ENCODE assay signal across 1 cellular context in genomic region chr2:229917793-229918192, GRCh38.
TF ChIP-seq lines count a peak whose summit lies in the region.

No MANE protein-coding gene starts in this region.

TF ChIP-seq in GM12878, 131 proteins besides CTCF, POLR2A, EP300 and RAD21:
- TF ChIP-seq ZNF687 (IDR thresholded peaks at IDR 0.05) (no peak), CREM (IDR thresholded peaks at IDR 0.05; ENCODE audit: low read depth) (no peak), RELB (IDR thresholded peaks at IDR 0.05; ENCODE audit: low read depth) (no peak), MYC (IDR thresholded peaks at IDR 0.05; ENCODE audit: insufficient read depth, insufficient read length, insufficient replicate concordance, low read length, severe bottlenecking) (no peak), IRF5 (IDR thresholded peaks at IDR 0.05; ENCODE audit: borderline replicate concordance) (no peak), ATF2 (IDR thresholded peaks at IDR 0.05; ENCODE audit: low read length) (no peak), ZNF274 (IDR thresholded peaks at IDR 0.05; ENCODE audit: insufficient read depth, insufficient read length) (no peak), KAT2A (conservative IDR thresholded peaks at IDR 0.05; ENCODE audit: control insufficient read depth, low read depth, low read length) (no peak), POU2F2 (IDR thresholded peaks at IDR 0.05; ENCODE audit: borderline replicate concordance, low read depth, low read length) (no peak)
- TF ChIP-seq, protein P1, sequence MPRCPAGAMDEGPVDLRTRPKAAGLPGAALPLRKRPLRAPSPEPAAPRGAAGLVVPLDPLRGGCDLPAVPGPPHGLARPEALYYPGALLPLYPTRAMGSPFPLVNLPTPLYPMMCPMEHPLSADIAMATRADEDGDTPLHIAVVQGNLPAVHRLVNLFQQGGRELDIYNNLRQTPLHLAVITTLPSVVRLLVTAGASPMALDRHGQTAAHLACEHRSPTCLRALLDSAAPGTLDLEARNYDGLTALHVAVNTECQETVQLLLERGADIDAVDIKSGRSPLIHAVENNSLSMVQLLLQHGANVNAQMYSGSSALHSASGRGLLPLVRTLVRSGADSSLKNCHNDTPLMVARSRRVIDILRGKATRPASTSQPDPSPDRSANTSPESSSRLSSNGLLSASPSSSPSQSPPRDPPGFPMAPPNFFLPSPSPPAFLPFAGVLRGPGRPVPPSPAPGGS (IDR thresholded peaks at IDR 0.05; ENCODE audit: borderline replicate concordance, insufficient read depth, low read depth, low read length, poor library complexity, severe bottlenecking): no peak
